Comparison of ENCODE assay signal across 9 cellular contexts in the genomic region with DNA sequence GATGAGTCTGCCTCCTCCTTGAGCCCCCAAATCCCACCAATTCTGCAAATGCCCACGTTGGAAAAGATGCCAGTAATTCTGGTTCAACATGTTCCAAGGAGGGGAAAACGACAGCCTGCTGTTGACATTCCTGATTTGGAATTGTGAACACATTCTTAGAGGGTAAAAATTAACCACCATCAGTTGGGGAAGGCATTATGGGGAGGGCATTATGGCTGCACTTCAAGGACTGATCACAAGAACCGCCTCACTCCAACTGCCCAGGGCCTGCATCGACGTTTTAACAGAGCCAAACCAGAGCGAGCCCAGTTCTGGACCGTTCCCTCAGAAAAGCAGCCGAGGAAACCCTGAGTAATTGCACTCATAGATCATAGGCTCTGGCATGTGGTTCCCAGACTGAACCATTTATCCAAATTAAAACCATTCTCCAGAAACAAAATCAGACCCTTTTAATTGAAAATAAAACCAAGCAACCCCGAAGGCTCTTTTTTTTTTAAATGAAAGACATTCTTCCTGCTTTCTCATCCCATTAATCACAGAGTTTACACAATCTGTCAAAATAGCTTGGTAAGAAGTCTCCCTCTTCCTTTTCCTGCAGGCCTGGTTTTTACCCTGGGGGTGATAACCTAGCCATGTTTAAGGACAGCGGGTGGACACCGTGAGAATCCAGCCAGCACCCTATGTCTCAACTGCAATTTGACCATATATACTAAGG. TPM values are rescaled to one million over a fixed set of nuclear protein-coding genes. Genes with fewer than 3 reads are reported as not detected.
DNase-seq lines count a peak whose midpoint lies in the region; ATAC-seq and TF ChIP-seq lines count a peak whose summit lies in the region.
"Had no signal": no experiment of that assay in that cellular context is flagged by ENCODE, and none has a peak within 500 bp of the region (broad histone marks: within the 10 kb centered on the region; RNA-seq: fewer than 3 reads in every experiment).

No MANE protein-coding gene starts in this region.

- CTCF ChIA-PET in activated CD4-positive, alpha-beta T cell treated with anti-CD3 and anti-CD28 coated beads for 36 hours (lab: Charles Lee), result no interaction called here

- DNase-seq in BE2C (peak; percentile 36), NCI-H226 (peak; percentile 87), dedifferentiated amniotic fluid mesenchymal stem cell (ENCODE audit: extremely low spot score) (peak; percentile 90), naive B cell (no peak), putamen (ENCODE audit: low spot score) (no peak), RKO (ENCODE audit: low spot score) (no peak)
- DNase-seq in activated CD4-positive, alpha-beta T cell treated with anti-CD3 and anti-CD28 coated beads for 36 hours, result no peak

- no peaks in the 10 kb centered on the region for H3K36me3 ChIP-seq in BE2C

- no peak overlapping the region for H3K4me3 ChIP-seq in BE2C (ENCODE audit: low read depth, low read length)

- peaks cover 72 to 87% (median 81%) of the 10 kb centered on the region in 3 donors for H3K4me1 Mint-ChIP-seq in naive B cell
- no peaks in the 10 kb centered on the region for H3K4me1 Mint-ChIP-seq in activated CD4-positive, alpha-beta T cell treated with anti-CD3 and anti-CD28 coated beads for 36 hours

- no peaks in the 10 kb centered on the region for H3K9me3 ChIP-seq in BE2C

- H3K27me3 Mint-ChIP-seq in naive B cell, result no peaks in the 10 kb centered on the region
- peaks cover 2% of the 10 kb centered on the region for H3K27me3 Mint-ChIP-seq in activated CD4-positive, alpha-beta T cell treated with anti-CD3 and anti-CD28 coated beads for 36 hours
- H3K27me3 Mint-ChIP-seq: activated naive CD8-positive, alpha-beta T cell had no signal

- peaks cover 0 to 5% of the 10 kb centered on the region in 2 donors for H3K36me3 Mint-ChIP-seq in naive B cell
- H3K36me3 Mint-ChIP-seq in activated CD4-positive, alpha-beta T cell treated with anti-CD3 and anti-CD28 coated beads for 36 hours (ENCODE audit: low read depth), result no peaks in the 10 kb centered on the region
- H3K36me3 Mint-ChIP-seq: activated naive CD8-positive, alpha-beta T cell had no signal

- ATAC-seq in naive B cell (ENCODE audit: low read depth in 2 of 2) (no peak), GM21717 (IDR thresholded peaks at IDR 0.05; ENCODE audit: unreplicated experiment) (no peak)
- no peak for ATAC-seq in activated CD4-positive, alpha-beta T cell treated with anti-CD3 and anti-CD28 coated beads for 36 hours

- intact Hi-C loops in activated CD4-positive, alpha-beta T cell treated with anti-CD3 and anti-CD28 coated beads for 36 hours (cut with DNase I, micrococcal nuclease), result no loop called here

- H3K27ac Mint-ChIP-seq in naive B cell, result peak overlapping the region; percentile 59 to 90 (median 83)
- H3K27ac Mint-ChIP-seq in activated CD4-positive, alpha-beta T cell treated with anti-CD3 and anti-CD28 coated beads for 36 hours, result no peak overlapping the region
- H3K27ac Mint-ChIP-seq: activated naive CD8-positive, alpha-beta T cell had no signal

- no peak for TF ChIP-seq CTCF in BE2C (IDR thresholded peaks at IDR 0.05; ENCODE audit: low read depth, low read length)

- peak overlapping the region; percentile 59 to 88 (median 74) for H3K4me3 Mint-ChIP-seq in naive B cell
- H3K4me3 Mint-ChIP-seq in activated CD4-positive, alpha-beta T cell treated with anti-CD3 and anti-CD28 coated beads for 36 hours, result no peak overlapping the region
- H3K4me3 Mint-ChIP-seq: activated naive CD8-positive, alpha-beta T cell had no signal

- H3K4me1 ChIP-seq in BE2C, result peaks cover 22% of the 10 kb centered on the region

- H3K9me3 Mint-ChIP-seq in naive B cell, result peaks cover 0 to 3% (median 0%) of the 10 kb centered on the region in 7 donors
- H3K9me3 Mint-ChIP-seq in activated CD4-positive, alpha-beta T cell treated with anti-CD3 and anti-CD28 coated beads for 36 hours (ENCODE audit: low read depth), result no peaks in the 10 kb centered on the region

- H3K27me3 ChIP-seq in BE2C, result no peaks in the 10 kb centered on the region

- POLR2A ChIA-PET in activated CD4-positive, alpha-beta T cell treated with anti-CD3 and anti-CD28 coated beads for 36 hours (lab: Charles Lee), result no interaction called here

RNA-seq across cellular contexts. Expression of a gene that starts 8.0 kb away (rescaled TPM):
- 1.2 TPM for polyA plus RNA-seq in BE2C (2012; ENCODE audit: insufficient read depth, insufficient read length, low read depth)
- polyA plus RNA-seq in naive B cell (ENCODE audit: low read depth in 6 of 6), result 1 to 10 TPM; 1.5 to 6.3 (median 4.8) TPM
- under 1 TPM; 0.11 TPM for total RNA-seq in activated CD4-positive, alpha-beta T cell treated with anti-CD3 and anti-CD28 coated beads for 36 hours

Comparison
In these comparisons a context has a peak if more than half of its experiments do, and no peak if none do; other contexts are left out.
1. DNase-seq: peak in BE2C (single experiment), NCI-H226 (single experiment) and dedifferentiated amniotic fluid mesenchymal stem cell (single experiment); none in naive B cell (single experiment), putamen (single experiment), activated CD4-positive, alpha-beta T cell treated with anti-CD3 and anti-CD28 coated beads for 36 hours (single experiment) and RKO (single experiment).